Comparison of ENCODE assay signal across 8 cellular contexts in genomic region chr11:95788921-95789505, GRCh38. TPM values are rescaled to one million over a fixed set of nuclear protein-coding genes. Genes with fewer than 3 reads are reported as not detected.
DNase-seq lines count a peak whose midpoint lies in the region; ATAC-seq and TF ChIP-seq lines count a peak whose summit lies in the region.

No MANE protein-coding gene starts in this region.

- H3K4me1 ChIP-seq in lower lobe of right lung: peaks cover 26% of the 10 kb centered on the region

- peaks cover 43% of the 10 kb centered on the region for H3K4me1 Mint-ChIP-seq in stimulated activated effector memory CD8-positive, alpha-beta T cell treated with anti-CD3 and anti-CD28 coated beads, Interleukin-12 subunit alpha, Interleukin-12 subunit beta, amount 100 ng/mL, for 72 hours

- no peaks in the 10 kb centered on the region for H3K9me3 ChIP-seq in lower lobe of right lung

- peak; percentile 55 for TF ChIP-seq CTCF in choroid plexus epithelial cell (conservative IDR thresholded peaks at IDR 0.05; ENCODE audit: low read depth, low read length)
- TF ChIP-seq CTCF in lower lobe of right lung (IDR thresholded peaks at IDR 0.05): no peak

- H3K9me3 Mint-ChIP-seq in stimulated activated effector memory CD8-positive, alpha-beta T cell treated with anti-CD3 and anti-CD28 coated beads, Interleukin-12 subunit alpha, Interleukin-12 subunit beta, amount 100 ng/mL, for 72 hours: no peaks in the 10 kb centered on the region

- no peaks in the 10 kb centered on the region for H3K27me3 ChIP-seq in lower lobe of right lung (ENCODE audit: low read depth)

- H3K36me3 ChIP-seq in lower lobe of right lung: peaks cover 36% of the 10 kb centered on the region

- H3K36me3 Mint-ChIP-seq in stimulated activated effector memory CD8-positive, alpha-beta T cell treated with anti-CD3 and anti-CD28 coated beads, Interleukin-12 subunit alpha, Interleukin-12 subunit beta, amount 100 ng/mL, for 72 hours: peaks cover 74% of the 10 kb centered on the region

- intact Hi-C loops in lower lobe of right lung (cut with DNase I): no loop called here

- DNase-seq in NCI-H1436 (lab: John Stamatoyannopoulos, UW) (peak; percentile 23), NCI-H1436 treated with DMSO at 0.1 percent for 48 hours (lab: John Stamatoyannopoulos, UW) (no peak), HK-2 (ENCODE audit: unreplicated experiment) (peak; percentile 25), SW 1271 (lab: John Stamatoyannopoulos, UW) (peak; percentile 25 to 58), choroid plexus epithelial cell (ENCODE audit: low read depth) (peak; percentile 54), lower lobe of right lung (no peak)
- no peak for DNase-seq in stimulated activated effector memory CD8-positive, alpha-beta T cell treated with anti-CD3 and anti-CD28 coated beads, Interleukin-12 subunit alpha, Interleukin-12 subunit beta, amount 100 ng/mL, for 72 hours (ENCODE audit: low spot score in 2 of 2)

- ATAC-seq in lower lobe of right lung (no peak), HG02970 (IDR thresholded peaks at IDR 0.05; ENCODE audit: low FRiP score, unreplicated experiment) (no peak)
- no peak for ATAC-seq in stimulated activated effector memory CD8-positive, alpha-beta T cell treated with anti-CD3 and anti-CD28 coated beads, Interleukin-12 subunit alpha, Interleukin-12 subunit beta, amount 100 ng/mL, for 72 hours

- H3K27ac ChIP-seq in lower lobe of right lung: peak overlapping the region; percentile 98

- H3K4me3 Mint-ChIP-seq in stimulated activated effector memory CD8-positive, alpha-beta T cell treated with anti-CD3 and anti-CD28 coated beads, Interleukin-12 subunit alpha, Interleukin-12 subunit beta, amount 100 ng/mL, for 72 hours: peak overlapping the region; percentile 100

- H3K4me3 ChIP-seq in choroid plexus epithelial cell (ENCODE audit: low read depth, low read length): peak overlapping the region; percentile 93
- H3K4me3 ChIP-seq in lower lobe of right lung: peak overlapping the region; percentile 91

- peak overlapping the region; percentile 100 for H3K27ac Mint-ChIP-seq in stimulated activated effector memory CD8-positive, alpha-beta T cell treated with anti-CD3 and anti-CD28 coated beads, Interleukin-12 subunit alpha, Interleukin-12 subunit beta, amount 100 ng/mL, for 72 hours

RNA-seq across cellular contexts. Expression of gene FAM76B, which starts 0.6 kb away (rescaled TPM):
- total RNA-seq in lower lobe of right lung: 22.6 TPM

RNA-seq across cellular contexts. Expression of gene CEP57, which starts 1.3 kb away (rescaled TPM):
- 30.2 TPM for total RNA-seq in lower lobe of right lung

Comparison
In these comparisons a context has a peak if more than half of its experiments do, and no peak if none do; other contexts are left out.
1. DNase-seq: peak in NCI-H1436 (single experiment), HK-2 (single experiment), SW 1271 (2 of 2) and choroid plexus epithelial cell (single experiment); none in NCI-H1436 treated with DMSO at 0.1 percent for 48 hours (single experiment), lower lobe of right lung (single experiment) and stimulated activated effector memory CD8-positive, alpha-beta T cell treated with anti-CD3 and anti-CD28 coated beads, Interleukin-12 subunit alpha, Interleukin-12 subunit beta, amount 100 ng/mL, for 72 hours (0 of 2).